10 cellular contexts compared by ENCODE assay signal in genomic region chr11:3944198-3944597, GRCh38.
DNase-seq lines count a peak whose midpoint lies in the region; ATAC-seq and TF ChIP-seq lines count a peak whose summit lies in the region.
"Had no signal": no experiment of that assay in that cellular context is flagged by ENCODE, and none has a peak within 500 bp of the region (broad histone marks: within the 10 kb centered on the region; RNA-seq: fewer than 3 reads in every experiment).

No MANE protein-coding gene starts in this region.

- no peak for TF ChIP-seq EP300 in stomach (IDR thresholded peaks at IDR 0.05)

- H3K27ac Mint-ChIP-seq in HFFc6 = peak overlapping the region; percentile 48; the same call in 1 of the 2 replicates
- peak overlapping the region; percentile 65 for H3K27ac Mint-ChIP-seq in activated T-helper 17 cell treated with anti-CD3 and anti-CD28 coated beads, Interleukin-2, amount 50 U/mL, for 72 hours
- H3K27ac Mint-ChIP-seq in CD14-positive monocyte = peak overlapping the region in 3 of 7 donors; percentile 18 to 74 (median 48)

- peak overlapping the region in 3 of 5 donors; percentile 36 to 64 (median 46) for H3K27ac ChIP-seq in stomach

- DNase-seq in HFFc6 (peak; percentile 7), left cardiac atrium (no peak), stomach (no peak), CD14-positive monocyte (ENCODE audit: low spot score) (no peak), NCI-H2227 (lab: John Stamatoyannopoulos, UW; ENCODE audit: unreplicated experiment) (no peak), DMS79 treated with DMSO at 0.1 percent for 48 hours (lab: John Stamatoyannopoulos, UW) (no peak)
- DNase-seq in activated CD4-positive, CD25-positive, alpha-beta regulatory T cell treated with anti-CD3 and anti-CD28 coated beads, Interleukin-2, amount 50 U/mL, for 72 hours = no peak
- DNase-seq: GF-D8, NCI-H1930 had no signal

- H3K27me3 ChIP-seq in stomach = no peaks in the 10 kb centered on the region

- ATAC-seq in activated T-helper 17 cell treated with anti-CD3 and anti-CD28 coated beads, Interleukin-2, amount 50 U/mL, for 72 hours (replicated peaks) = no peak
- ATAC-seq in left cardiac atrium = peak; percentile 27 to 33

- no peak overlapping the region for H3K4me3 ChIP-seq in stomach

- H3K9me3 Mint-ChIP-seq in HFFc6 = no peaks in the 10 kb centered on the region
- no peaks in the 10 kb centered on the region for H3K9me3 Mint-ChIP-seq in activated T-helper 17 cell treated with anti-CD3 and anti-CD28 coated beads, Interleukin-2, amount 50 U/mL, for 72 hours
- peaks cover 0 to 3% (median 0%) of the 10 kb centered on the region in 7 donors for H3K9me3 Mint-ChIP-seq in CD14-positive monocyte

- 72 to 87% (median 78%) methylated on average over 1 of the region's 1 CpG for WGBS in stomach, 5 donors

- TF ChIP-seq CTCF in HFFc6 (IDR thresholded peaks at IDR 0.05) = no peak
- TF ChIP-seq CTCF in stomach (IDR thresholded peaks at IDR 0.05) = no peak
- no peak for TF ChIP-seq CTCF in CD14-positive monocyte (IDR thresholded peaks at IDR 0.05)

- H3K36me3 Mint-ChIP-seq in HFFc6 (ENCODE audit: low read depth) (no peaks in the 10 kb centered on the region), CD14-positive monocyte (peaks cover 15 to 27% of the 10 kb centered on the region in 2 donors)
- H3K36me3 Mint-ChIP-seq in activated T-helper 17 cell treated with anti-CD3 and anti-CD28 coated beads, Interleukin-2, amount 50 U/mL, for 72 hours (ENCODE audit: low read depth) = no peaks in the 10 kb centered on the region

- peaks cover 34 to 85% (median 61%) of the 10 kb centered on the region in 4 donors for H3K4me1 ChIP-seq in stomach

- intact Hi-C loops in left cardiac atrium (cut with DNase I) = loop anchor here in 1 of 2 donors (10.0 kb wide), 1 partner anchor 101 kb away; no protein-coding TSS in a partner anchor
- intact Hi-C loops in stomach (cut with DNase I; ENCODE audit: low total_unique reads) = no loop called here
- intact Hi-C loops in CD14-positive monocyte (cut with micrococcal nuclease) = no loop called here

- H3K4me3 Mint-ChIP-seq in HFFc6 (no peak overlapping the region), CD14-positive monocyte (no peak overlapping the region)
- H3K4me3 Mint-ChIP-seq in activated T-helper 17 cell treated with anti-CD3 and anti-CD28 coated beads, Interleukin-2, amount 50 U/mL, for 72 hours = peak overlapping the region; percentile 12

- no peaks in the 10 kb centered on the region for H3K9me3 ChIP-seq in stomach

- H3K27me3 Mint-ChIP-seq in HFFc6 (ENCODE audit: insufficient read depth) (no peaks in the 10 kb centered on the region; the same call in 1 of the 2 replicates), CD14-positive monocyte (ENCODE audit: low read depth in 3 of 3) (no peaks in the 10 kb centered on the region)
- no peaks in the 10 kb centered on the region for H3K27me3 Mint-ChIP-seq in activated T-helper 17 cell treated with anti-CD3 and anti-CD28 coated beads, Interleukin-2, amount 50 U/mL, for 72 hours

- no peaks in the 10 kb centered on the region for H3K36me3 ChIP-seq in stomach

- H3K4me1 Mint-ChIP-seq in HFFc6 (ENCODE audit: low read depth) (peaks cover 49% of the 10 kb centered on the region), CD14-positive monocyte (peaks cover 67% of the 10 kb centered on the region)
- peaks cover 83% of the 10 kb centered on the region for H3K4me1 Mint-ChIP-seq in activated T-helper 17 cell treated with anti-CD3 and anti-CD28 coated beads, Interleukin-2, amount 50 U/mL, for 72 hours

- TF ChIP-seq POLR2A in stomach (IDR thresholded peaks at IDR 0.05) = no peak
